ENCODE assay signal across 8 cellular contexts in genomic region chr6:36129889-36130671, GRCh38. TPM values are rescaled to one million over a fixed set of nuclear protein-coding genes. Genes with fewer than 3 reads are reported as not detected.
DNase-seq lines count a peak whose midpoint lies in the region; ATAC-seq and FAIRE-seq lines count a peak whose summit lies in the region.

TSS of gene MAPK13 (plus strand) at chr6:36130513. CDS start at chr6:36130583, 70 bp downstream.

- 1 to 3% (median 1%) methylated on average over 48 to 61 of the region's 61 CpGs for WGBS in small intestine, 3 donors

- no peaks in the 10 kb centered on the region for H3K36me3 ChIP-seq in iPS-20b (ENCODE audit: insufficient read depth, low read depth, low read length)
- peaks cover 0 to under 1% of the 10 kb centered on the region in 2 donors for H3K36me3 ChIP-seq in small intestine (ENCODE audit: control insufficient read depth in 2 of 2, insufficient read depth in 2 of 2, low read length in 2 of 2)
- H3K36me3 ChIP-seq in HAP-1 (replicated peaks): no peaks in the 10 kb centered on the region

- peak within 1 kb of the TSS; percentile 72 for H3K4me3 ChIP-seq in iPS-20b (ENCODE audit: low read length)
- peak within 1 kb of the TSS; percentile 47 to 84 for H3K4me3 ChIP-seq in small intestine (ENCODE audit: low read depth in 1 of 2, low read length in 2 of 2)
- H3K4me3 ChIP-seq in HAP-1: no peak within 1 kb of the TSS

- peaks cover 25% of the 10 kb centered on the region for H3K27me3 ChIP-seq in iPS-20b (ENCODE audit: insufficient read depth, low read length)
- H3K27me3 ChIP-seq in small intestine (ENCODE audit: control insufficient read depth in 2 of 2, insufficient read depth in 2 of 2, low read length in 2 of 2): no peaks in the 10 kb centered on the region
- no peaks in the 10 kb centered on the region for H3K27me3 ChIP-seq in HAP-1 (ENCODE audit: low read depth)

- no peak for FAIRE-seq in small intestine (lab: Jason Lieb, UNC)

- peaks cover 48% of the 10 kb centered on the region for H3K4me1 Mint-ChIP-seq in activated naive CD8-positive, alpha-beta T cell (ENCODE audit: low read depth)

- peaks cover 9% of the 10 kb centered on the region for H3K4me1 ChIP-seq in iPS-20b (ENCODE audit: insufficient read depth, low read length)
- H3K4me1 ChIP-seq in small intestine (ENCODE audit: control insufficient read depth in 2 of 2, insufficient read depth in 1 of 2, low read depth in 1 of 2, low read length in 1 of 2): peaks cover 0 to 4% of the 10 kb centered on the region in 2 donors
- no peaks in the 10 kb centered on the region for H3K4me1 ChIP-seq in HAP-1

- H3K9ac ChIP-seq in iPS-20b (ENCODE audit: low read depth, low read length): peak within 1 kb of the TSS; percentile 42; the same call in 1 of the 2 replicates

- H3K36me3 Mint-ChIP-seq in activated naive CD8-positive, alpha-beta T cell: peaks cover 3% of the 10 kb centered on the region

- H3K9me3 ChIP-seq in iPS-20b (ENCODE audit: insufficient read depth, low read depth, low read length): no peaks in the 10 kb centered on the region
- no peaks in the 10 kb centered on the region for H3K9me3 ChIP-seq in small intestine (ENCODE audit: control insufficient read depth, low read depth)
- H3K9me3 ChIP-seq in HAP-1: no peaks in the 10 kb centered on the region

- in situ Hi-C loops in HAP-1 (cut with MboI; ENCODE audit: low sequenced_read_pairs): no loop called here

- no peaks in the 10 kb centered on the region for H3K27me3 Mint-ChIP-seq in activated naive CD8-positive, alpha-beta T cell

- peak within 1 kb of the TSS; percentile 90 for H3K4me3 Mint-ChIP-seq in activated naive CD8-positive, alpha-beta T cell

- peak within 1 kb of the TSS; percentile 90 for H3K27ac Mint-ChIP-seq in activated naive CD8-positive, alpha-beta T cell

- H3K27ac ChIP-seq in iPS-20b (ENCODE audit: low read length): no peak within 1 kb of the TSS
- peak within 1 kb of the TSS; percentile 96 to 99 for H3K27ac ChIP-seq in small intestine (ENCODE audit: low read depth in 1 of 2, low read length in 1 of 2)

- no peak for ATAC-seq in GM18519 (IDR thresholded peaks at IDR 0.05; ENCODE audit: low FRiP score, unreplicated experiment)

- DNase-seq in GM03348 (ENCODE audit: low spot score) (peak; percentile 41), NCI-H2171 treated with DMSO at 0.1 percent for 48 hours (lab: John Stamatoyannopoulos, UW) (peak; percentile 70), small intestine (peak; percentile 73), HAP-1 (ENCODE audit: low spot score in 2 of 2) (no peak), NCI-H1930 (lab: John Stamatoyannopoulos, UW) (no peak)

- H3K9me3 Mint-ChIP-seq in activated naive CD8-positive, alpha-beta T cell (ENCODE audit: low read depth): no peaks in the 10 kb centered on the region

RNA-seq across cellular contexts. Expression of gene MAPK13, which starts in this region (rescaled TPM):
- 100 to 1,000 TPM in 1 of 3 donors, 10 to 100 TPM in 2; 86.7 to 108 (median 95.5) TPM for polyA plus RNA-seq in small intestine

Comparison
In these comparisons a context has a peak if more than half of its experiments do, and no peak if none do; other contexts are left out.
1. DNase-seq: peak in GM03348 (single experiment), NCI-H2171 treated with DMSO at 0.1 percent for 48 hours (single experiment) and small intestine (single experiment); none in HAP-1 (0 of 2) and NCI-H1930 (0 of 2).